In the genomic region with DNA sequence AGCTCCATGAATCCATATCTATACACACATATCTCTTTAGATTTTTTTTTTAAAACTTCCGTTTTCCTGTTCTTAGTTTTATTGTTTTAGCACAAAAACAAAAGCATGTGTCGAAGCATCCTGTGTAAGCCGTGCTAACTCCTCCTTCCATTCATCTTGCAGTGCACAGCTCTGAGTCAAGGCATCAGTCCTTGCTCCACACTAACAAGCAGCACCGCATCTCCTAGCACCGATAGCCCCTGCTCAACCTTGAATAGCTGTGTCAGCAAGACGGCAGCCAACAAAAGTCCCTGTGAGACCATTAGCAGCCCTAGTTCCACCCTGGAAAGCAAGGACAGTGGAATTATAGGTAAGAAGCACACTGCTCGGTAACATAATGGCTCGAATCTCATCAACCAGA, we compare ENCODE assay signal across 26 cellular contexts.
DNase-seq lines count a peak whose midpoint lies in the region; ATAC-seq, FAIRE-seq and TF ChIP-seq lines count a peak whose summit lies in the region.
"Had no signal": no experiment of that assay in that cellular context is flagged by ENCODE, and none has a peak within 500 bp of the region (broad histone marks: within the 10 kb centered on the region; RNA-seq: fewer than 3 reads in every experiment).

No MANE protein-coding gene starts in this region.

- H3K27me3 Mint-ChIP-seq in activated naive CD4-positive, alpha-beta T cell treated with anti-CD3 and anti-CD28 coated beads, Interleukin-2, amount 10 ng/mL, durations not matched to agents 7 days and 5 days, result peaks cover 2% of the 10 kb centered on the region
- H3K27me3 Mint-ChIP-seq in astrocyte (ENCODE audit: low read depth, unreplicated experiment), result no peaks in the 10 kb centered on the region
- H3K27me3 Mint-ChIP-seq in stimulated activated memory B cell treated with anti-CD40 and anti-IgM and Interleukin-4, amounts not matched to agents 10 μg/mL and 1 μg/mL and 100 μg/mL, for 72 hours, result peaks cover 45% of the 10 kb centered on the region

- H4K20me1 ChIP-seq in astrocyte (ENCODE audit: insufficient read depth, low read length), result peaks cover 6% of the 10 kb centered on the region

- H3K4me2 ChIP-seq in astrocyte (ENCODE audit: low read length), result peak overlapping the region; percentile 5

- no peak overlapping the region for H3K4me3 Mint-ChIP-seq in activated naive CD4-positive, alpha-beta T cell treated with anti-CD3 and anti-CD28 coated beads, Interleukin-2, amount 10 ng/mL, durations not matched to agents 7 days and 5 days
- H3K4me3 Mint-ChIP-seq in astrocyte (ENCODE audit: unreplicated experiment), result no peak overlapping the region
- H3K4me3 Mint-ChIP-seq in stimulated activated memory B cell treated with anti-CD40 and anti-IgM and Interleukin-4, amounts not matched to agents 10 μg/mL and 1 μg/mL and 100 μg/mL, for 72 hours, result no peak overlapping the region
- H3K4me3 Mint-ChIP-seq: effector memory CD8-positive, alpha-beta T cell; stimulated activated effector memory CD8-positive, alpha-beta T cell treated with anti-CD3 and anti-CD28 coated beads, Interleukin-12 subunit alpha, Interleukin-12 subunit beta, amount 100 ng/mL, for 72 hours had no signal

- H3K36me3 Mint-ChIP-seq in activated naive CD4-positive, alpha-beta T cell treated with anti-CD3 and anti-CD28 coated beads, Interleukin-2, amount 10 ng/mL, durations not matched to agents 7 days and 5 days, result no peaks in the 10 kb centered on the region
- peaks cover 20% of the 10 kb centered on the region for H3K36me3 Mint-ChIP-seq in astrocyte (ENCODE audit: low read depth, unreplicated experiment)
- H3K36me3 Mint-ChIP-seq in stimulated activated memory B cell treated with anti-CD40 and anti-IgM and Interleukin-4, amounts not matched to agents 10 μg/mL and 1 μg/mL and 100 μg/mL, for 72 hours, result no peaks in the 10 kb centered on the region
- H3K36me3 Mint-ChIP-seq: stimulated activated effector memory CD8-positive, alpha-beta T cell treated with anti-CD3 and anti-CD28 coated beads, Interleukin-12 subunit alpha, Interleukin-12 subunit beta, amount 100 ng/mL, for 72 hours had no signal

- TF ChIP-seq CTCF in astrocyte (IDR thresholded peaks at IDR 0.05; ENCODE audit: insufficient read depth, low read depth, low read length), result no peak

- peak; percentile 40 for ATAC-seq in sciatic nerve
- ATAC-seq in HG02840 (IDR thresholded peaks at IDR 0.05; ENCODE audit: low FRiP score, unreplicated experiment), result no peak
- no peak for ATAC-seq in HG02938 (IDR thresholded peaks at IDR 0.05; ENCODE audit: unreplicated experiment)
- ATAC-seq in stimulated activated memory B cell treated with anti-CD40 and anti-IgM and Interleukin-4, amounts not matched to agents 10 μg/mL and 1 μg/mL and 100 μg/mL, for 72 hours, result no peak
- ATAC-seq: effector memory CD8-positive, alpha-beta T cell; HCT116; left lung; stimulated activated effector memory CD8-positive, alpha-beta T cell treated with anti-CD3 and anti-CD28 coated beads, Interleukin-12 subunit alpha, Interleukin-12 subunit beta, amount 100 ng/mL, for 72 hours had no signal

- H3K27me3 ChIP-seq in astrocyte (ENCODE audit: insufficient read depth, low read length), result no peaks in the 10 kb centered on the region
- H3K27me3 ChIP-seq: left lung, right atrium auricular region had no signal

- H3K79me2 ChIP-seq in astrocyte (ENCODE audit: insufficient read depth, low read length), result peaks cover 17% of the 10 kb centered on the region

- H3K4me1 Mint-ChIP-seq in activated naive CD4-positive, alpha-beta T cell treated with anti-CD3 and anti-CD28 coated beads, Interleukin-2, amount 10 ng/mL, durations not matched to agents 7 days and 5 days, result peaks cover 40% of the 10 kb centered on the region
- peaks cover 28% of the 10 kb centered on the region for H3K4me1 Mint-ChIP-seq in astrocyte (ENCODE audit: low read depth, unreplicated experiment)
- no peaks in the 10 kb centered on the region for H3K4me1 Mint-ChIP-seq in stimulated activated memory B cell treated with anti-CD40 and anti-IgM and Interleukin-4, amounts not matched to agents 10 μg/mL and 1 μg/mL and 100 μg/mL, for 72 hours

- H3K36me3 ChIP-seq in astrocyte (ENCODE audit: insufficient read depth, low read length), result peaks cover 7% of the 10 kb centered on the region
- H3K36me3 ChIP-seq: left lung, thoracic aorta had no signal

- H3K9ac ChIP-seq in astrocyte (ENCODE audit: low read length), result no peak overlapping the region

- H3K27ac Mint-ChIP-seq in activated naive CD4-positive, alpha-beta T cell treated with anti-CD3 and anti-CD28 coated beads, Interleukin-2, amount 10 ng/mL, durations not matched to agents 7 days and 5 days, result no peak overlapping the region
- H3K27ac Mint-ChIP-seq in astrocyte (ENCODE audit: unreplicated experiment), result no peak overlapping the region
- H3K27ac Mint-ChIP-seq in stimulated activated memory B cell treated with anti-CD40 and anti-IgM and Interleukin-4, amounts not matched to agents 10 μg/mL and 1 μg/mL and 100 μg/mL, for 72 hours, result no peak overlapping the region
- H3K27ac Mint-ChIP-seq: effector memory CD8-positive, alpha-beta T cell; stimulated activated effector memory CD8-positive, alpha-beta T cell treated with anti-CD3 and anti-CD28 coated beads, Interleukin-12 subunit alpha, Interleukin-12 subunit beta, amount 100 ng/mL, for 72 hours had no signal

- H2AFZ ChIP-seq in astrocyte (ENCODE audit: low read depth, low read length), result no peak overlapping the region

- H3K4me3 ChIP-seq in astrocyte (ENCODE audit: insufficient read depth, low read depth, low read length), result no peak overlapping the region
- H3K4me3 ChIP-seq: left lung, right atrium auricular region, thoracic aorta had no signal

- intact Hi-C loops in sciatic nerve (cut with DNase I), result no loop called here

- DNase-seq in activated naive CD4-positive, alpha-beta T cell treated with anti-CD3 and anti-CD28 coated beads, Interleukin-2, amount 10 ng/mL, durations not matched to agents 7 days and 5 days, result peak; percentile 25
- DNase-seq in activated naive CD4-positive, alpha-beta T cell treated with Interleukin-2 at 50 U/mL for 16 hours, result no peak
- DNase-seq in astrocyte (ENCODE audit: low read depth) (peak; percentile 39), left kidney (ENCODE audit: low read depth, low spot score) (peak; percentile 61), sciatic nerve (ENCODE audit: low spot score) (no peak)
- DNase-seq: activated CD4-positive, alpha-beta T cell treated with anti-CD3 and anti-CD28 coated beads for 1 hour; aorta; C1 segment of cervical spinal cord; effector memory CD8-positive, alpha-beta T cell; glutamatergic neuron; left lung; NCI-H1417 treated with DMSO at 0.1 percent for 48 hours; NCI-H2107; NCI-H524 treated with DMSO at 0.1 percent for 48 hours; nucleus accumbens; stimulated activated CD4-positive, alpha-beta T cell treated with anti-CD3 and anti-CD28 coated beads, Interleukin-15, amount 100 ng/mL, for 24 hours had no signal

- FAIRE-seq in astrocyte (lab: Jason Lieb, UNC), result no peak
- FAIRE-seq: D721Med, GM18507, TTC549 had no signal

- CTCF ChIA-PET in activated naive CD4-positive, alpha-beta T cell treated with anti-CD3 and anti-CD28 coated beads, Interleukin-2, amount 10 ng/mL, durations not matched to agents 7 days and 5 days (lab: Charles Lee), result interaction anchor here (0.6 to 2.9 kb wide), 4 partner anchors 13 to 1249 kb away, joined by 3 to 9 read pairs (median 4); no protein-coding TSS in a partner anchor

- H3K4me1 ChIP-seq in astrocyte (ENCODE audit: insufficient read depth, low read length), result peaks cover 18% of the 10 kb centered on the region

- no peak overlapping the region for H3K27ac ChIP-seq in astrocyte (ENCODE audit: low read depth, low read length)
- H3K27ac ChIP-seq: left lung, right atrium auricular region, thoracic aorta had no signal

- no peaks in the 10 kb centered on the region for H3K9me3 ChIP-seq in astrocyte (ENCODE audit: insufficient read depth, low read depth, low read length)
- H3K9me3 ChIP-seq: left lung, right atrium auricular region, thoracic aorta had no signal

- no peaks in the 10 kb centered on the region for H3K9me3 Mint-ChIP-seq in activated naive CD4-positive, alpha-beta T cell treated with anti-CD3 and anti-CD28 coated beads, Interleukin-2, amount 10 ng/mL, durations not matched to agents 7 days and 5 days
- no peaks in the 10 kb centered on the region for H3K9me3 Mint-ChIP-seq in astrocyte (ENCODE audit: unreplicated experiment)
- no peaks in the 10 kb centered on the region for H3K9me3 Mint-ChIP-seq in stimulated activated memory B cell treated with anti-CD40 and anti-IgM and Interleukin-4, amounts not matched to agents 10 μg/mL and 1 μg/mL and 100 μg/mL, for 72 hours
- H3K9me3 Mint-ChIP-seq: effector memory CD8-positive, alpha-beta T cell; stimulated activated effector memory CD8-positive, alpha-beta T cell treated with anti-CD3 and anti-CD28 coated beads, Interleukin-12 subunit alpha, Interleukin-12 subunit beta, amount 100 ng/mL, for 72 hours had no signal

Comparison
In these comparisons a context has a peak if more than half of its experiments do, and no peak if none do; other contexts are left out.
1. DNase-seq: peak in activated naive CD4-positive, alpha-beta T cell treated with anti-CD3 and anti-CD28 coated beads, Interleukin-2, amount 10 ng/mL, durations not matched to agents 7 days and 5 days (single experiment), astrocyte (single experiment) and left kidney (single experiment); none in activated naive CD4-positive, alpha-beta T cell treated with Interleukin-2 at 50 U/mL for 16 hours (single experiment) and sciatic nerve (single experiment).